In genomic region chr2:39127973-39128372, GRCh38 we compare ENCODE assay signal across 9 cellular contexts. TPM values are rescaled to one million over a fixed set of nuclear protein-coding genes. Genes with fewer than 3 reads are reported as not detected.
DNase-seq lines count a peak whose midpoint lies in the region; ATAC-seq, FAIRE-seq and TF ChIP-seq lines count a peak whose summit lies in the region.
"Had no signal": no experiment of that assay in that cellular context is flagged by ENCODE, and none has a peak within 500 bp of the region (broad histone marks: within the 10 kb centered on the region; RNA-seq: fewer than 3 reads in every experiment).

No MANE protein-coding gene starts in this region.

- H3K4me3 Mint-ChIP-seq in activated B cell treated with CpG ODN at 0.5 μM for 24 hours: peak overlapping the region; percentile 48

- no peaks in the 10 kb centered on the region for H3K27me3 Mint-ChIP-seq in activated B cell treated with CpG ODN at 0.5 μM for 24 hours

- H3K9me3 ChIP-seq in kidney (ENCODE audit: control insufficient read depth in 1 of 2, low read length in 2 of 2): no peaks in the 10 kb centered on the region

- peaks cover 5% of the 10 kb centered on the region for H3K36me3 Mint-ChIP-seq in activated B cell treated with CpG ODN at 0.5 μM for 24 hours (ENCODE audit: low read depth)

- no peaks in the 10 kb centered on the region for H3K9me3 Mint-ChIP-seq in activated B cell treated with CpG ODN at 0.5 μM for 24 hours

- peak; percentile 47 for DNase-seq in DMS 273 (lab: John Stamatoyannopoulos, UW; ENCODE audit: unreplicated experiment)
- no peak for DNase-seq in DMS 273 treated with DMSO at 0.1 percent for 48 hours (lab: John Stamatoyannopoulos, UW)
- no peak for DNase-seq in activated B cell treated with CpG ODN at 0.5 μM for 24 hours
- DNase-seq in fibroblast of gingiva (ENCODE audit: low read depth): peak; percentile 88
- no peak for DNase-seq in occipital lobe (lab: John Stamatoyannopoulos, UW)
- DNase-seq in kidney: no peak
- no peak for DNase-seq in A172 (ENCODE audit: low spot score)

- CTCF ChIA-PET in activated B cell treated with CpG ODN at 0.5 μM for 24 hours (lab: Charles Lee): interaction anchor here (0.9 to 6.3 kb wide), 2 partner anchors 101 to 180 kb away, joined by 3 to 56 read pairs; no protein-coding TSS in a partner anchor

- peak; percentile 51 for ATAC-seq in HG03108 (IDR thresholded peaks at IDR 0.05; ENCODE audit: unreplicated experiment)
- peak; percentile 28 for ATAC-seq in activated B cell treated with CpG ODN at 0.5 μM for 24 hours (ENCODE audit: low read depth)

- no peak overlapping the region for H3K9ac ChIP-seq in kidney (ENCODE audit: low read length in 2 of 2)

- intact Hi-C loops in activated B cell treated with CpG ODN at 0.5 μM for 24 hours (cut with micrococcal nuclease): loop anchor here (5.0 to 10.0 kb wide), 2 partner anchors 309 to 523 kb away; partner anchors contain the start of genes HNRNPLL and MAP4K3
- intact Hi-C loops in kidney (cut with DNase I): no loop called here

- no peak overlapping the region for H3K27ac ChIP-seq in kidney (ENCODE audit: low read depth in 2 of 2, low read length in 2 of 2)
- H3K27ac ChIP-seq: 22Rv1 had no signal

- no peak for TF ChIP-seq CTCF in activated B cell treated with CpG ODN at 0.5 μM for 24 hours (IDR thresholded peaks at IDR 0.05)
- no peak for TF ChIP-seq CTCF in kidney (IDR thresholded peaks at IDR 0.05; ENCODE audit: borderline replicate concordance, extremely low read depth, insufficient read depth)

- POLR2A ChIA-PET in activated B cell treated with CpG ODN at 0.5 μM for 24 hours (lab: Charles Lee): interaction anchor here (0.8 to 3.9 kb wide), 4 partner anchors 8 to 377 kb away, joined by 3 to 52 read pairs (median 4); partner anchors contain the start of gene SRSF7

- no peak for FAIRE-seq in kidney (lab: Jason Lieb, UNC)

- no peak overlapping the region for H3K4me3 ChIP-seq in kidney (ENCODE audit: low read length in 2 of 2)

- peaks cover 8 to 9% of the 10 kb centered on the region in 2 donors for H3K4me1 ChIP-seq in kidney (ENCODE audit: control insufficient read depth in 1 of 2, insufficient read depth in 1 of 2, low read depth in 1 of 2, low read length in 2 of 2)

- peaks cover 53% of the 10 kb centered on the region for H3K4me1 Mint-ChIP-seq in activated B cell treated with CpG ODN at 0.5 μM for 24 hours

- peak overlapping the region; percentile 82 for H3K27ac Mint-ChIP-seq in activated B cell treated with CpG ODN at 0.5 μM for 24 hours

- H3K36me3 ChIP-seq in kidney (ENCODE audit: control insufficient read depth in 1 of 2, insufficient read depth in 2 of 2, low read length in 2 of 2): no peaks in the 10 kb centered on the region

RNA-seq across cellular contexts. Expression of gene SOS1, which starts 7.1 kb away (rescaled TPM):
- total RNA-seq in activated B cell treated with CpG ODN at 0.5 μM for 24 hours (39.2 and 51.9 TPM in 2 replicates), occipital lobe (32.1 TPM), kidney (33.4 TPM)
- 5.5 TPM for polyA plus RNA-seq in kidney (ENCODE audit: insufficient read depth, low read depth, low replicate concordance)
- 10.3 and 14.1 TPM in 2 replicates for total RNA-seq in A172 (2014; rRNA removed; shearing (Covaris generic))

Comparison
In these comparisons a context has a peak if more than half of its experiments do, and no peak if none do; other contexts are left out.
1. DNase-seq: peak in DMS 273 (single experiment) and fibroblast of gingiva (single experiment); none in DMS 273 treated with DMSO at 0.1 percent for 48 hours (single experiment), activated B cell treated with CpG ODN at 0.5 μM for 24 hours (single experiment), occipital lobe (single experiment), kidney (single experiment) and A172 (single experiment).